In genomic region chr18:32468147-32468845, GRCh38 we compare ENCODE assay signal across 10 cellular contexts. TPM values are rescaled to one million over a fixed set of nuclear protein-coding genes. Genes with fewer than 3 reads are reported as not detected.
DNase-seq lines count a peak whose midpoint lies in the region; ATAC-seq and TF ChIP-seq lines count a peak whose summit lies in the region.
"Had no signal": no experiment of that assay in that cellular context is flagged by ENCODE, and none has a peak within 500 bp of the region (broad histone marks: within the 10 kb centered on the region; RNA-seq: fewer than 3 reads in every experiment).

No MANE protein-coding gene starts in this region.

- 0 out of 2 replicates have a peak overlapping the region, but pooled peaks have one; percentile 17 for H3K27ac ChIP-seq in Panc1 (ENCODE audit: low read length)
- H3K27ac ChIP-seq in psoas muscle, result no peak overlapping the region
- no peak overlapping the region for H3K27ac ChIP-seq in testis

- H3K9me3 ChIP-seq in Panc1 (ENCODE audit: control insufficient read depth, insufficient read depth, low read depth, low read length) (no peaks in the 10 kb centered on the region), psoas muscle (no peaks in the 10 kb centered on the region), testis (no peaks in the 10 kb centered on the region)
- H3K9me3 ChIP-seq: mucosa of descending colon had no signal

- peak overlapping the region; percentile 11 to 67; a peak in 3 of 4 replicates for H3K4me3 ChIP-seq in Panc1 (ENCODE audit: low read depth in 2 of 2, low read length in 2 of 2)
- H3K4me3 ChIP-seq in fibroblast of the aortic adventitia (ENCODE audit: low read depth, low read length), result peak overlapping the region; percentile 81
- peak overlapping the region; percentile 78 for H3K4me3 ChIP-seq in psoas muscle
- H3K4me3 ChIP-seq in testis, result no peak overlapping the region
- H3K4me3 ChIP-seq: mucosa of descending colon had no signal

- POLR2A ChIA-PET in Panc1 (lab: Charles Lee), result no interaction called here

- BruUV-seq in Panc1 (replicated peaks; lab: Mats Ljungman, UMichigan), result no TSS peak

- no peaks in the 10 kb centered on the region for H3K27me3 ChIP-seq in Panc1 (ENCODE audit: control insufficient read depth, insufficient read depth, low read length)
- no peaks in the 10 kb centered on the region for H3K27me3 ChIP-seq in psoas muscle (ENCODE audit: insufficient read depth in 3 of 3, low read length in 2 of 3)
- H3K27me3 ChIP-seq in testis, result no peaks in the 10 kb centered on the region

- H3K4me1 ChIP-seq in Panc1 (ENCODE audit: control insufficient read depth, insufficient read depth, low read length), result peaks cover 8% of the 10 kb centered on the region
- peaks cover 13% of the 10 kb centered on the region for H3K4me1 ChIP-seq in psoas muscle
- H3K4me1 ChIP-seq in testis, result peaks cover 9% of the 10 kb centered on the region

- intact Hi-C loops in Panc1 (cut with micrococcal nuclease; ENCODE audit: unreplicated experiment), result loop anchor here (10.0 kb wide), 1 partner anchor 303 kb away; no protein-coding TSS in a partner anchor
- intact Hi-C loops in psoas muscle (cut with DNase I), result loop anchor here in 1 of 2 donors (5.0 kb wide), 1 partner anchor 86 kb away; no protein-coding TSS in a partner anchor
- intact Hi-C loops in testis (cut with DNase I; ENCODE audit: low total_unique reads), result no loop called here

- DNase-seq in CD1c-positive myeloid dendritic cell (ENCODE audit: extremely low spot score) (peak; percentile 44), Panc1 (ENCODE audit: low read depth, low spot score) (no peak), fibroblast of the aortic adventitia (ENCODE audit: low read depth) (peak; percentile 1), psoas muscle (no peak), NCI-H526 treated with DMSO at 0.1 percent for 48 hours (lab: John Stamatoyannopoulos, UW) (no peak), testis (no peak)
- no peak for DNase-seq in activated naive CD4-positive, alpha-beta T cell treated with Interleukin-2 at 50 U/mL for 16 hours
- DNase-seq: activated gamma-delta T cell had no signal

- no peak for TF ChIP-seq POLR2A in testis (IDR thresholded peaks at IDR 0.05)

- no peak for ATAC-seq in Panc1
- ATAC-seq in psoas muscle, result no peak
- no peak for ATAC-seq in HG03097 (IDR thresholded peaks at IDR 0.05; ENCODE audit: low FRiP score, unreplicated experiment)

- CTCF ChIA-PET in Panc1 (lab: Charles Lee), result interaction anchor here (0.5 to 1.2 kb wide), 2 partner anchors 196 to 310 kb away, joined by 4 read pairs; no protein-coding TSS in a partner anchor

- WGBS in psoas muscle, 3 donors, result 20 to 30% (median 25%) methylated on average over 3 of the region's 3 CpGs
- 24 to 31% methylated on average over 3 of the region's 3 CpGs for WGBS in testis, 2 donors

- H3K36me3 ChIP-seq in Panc1 (ENCODE audit: control insufficient read depth, insufficient read depth, low read length) (no peaks in the 10 kb centered on the region), psoas muscle (ENCODE audit: insufficient read depth in 1 of 2, low read depth in 1 of 2) (no peaks in the 10 kb centered on the region), testis (ENCODE audit: low read depth, missing control alignments) (no peaks in the 10 kb centered on the region)

- no peak for TF ChIP-seq CTCF in Panc1 (IDR thresholded peaks at IDR 0.05)
- no peak for TF ChIP-seq CTCF in fibroblast of the aortic adventitia (IDR thresholded peaks at IDR 0.05; ENCODE audit: insufficient read depth, low read length)
- TF ChIP-seq CTCF in psoas muscle (IDR thresholded peaks at IDR 0.05), result no peak
- no peak for TF ChIP-seq CTCF in testis (IDR thresholded peaks at IDR 0.05)

- in situ Hi-C loops in Panc1 (cut with HindIII; ENCODE audit: low pct_unique_long_range_greater_than_20kb, low sequenced_read_pairs), result no loop called here

RNA-seq across cellular contexts. Expression of gene GAREM1, which starts 2.4 kb away (rescaled TPM):
- total RNA-seq in Panc1 (2021; ENCODE audit: unreplicated experiment) (4.7 TPM), fibroblast of the aortic adventitia (ENCODE audit: low replicate concordance) (2.4 and 5.5 TPM in 2 replicates), psoas muscle (10 to 100 TPM in 1 of 4 donors, 1 to 10 TPM in 3; 7.2 to 10.3 (median 9.5) TPM), testis (10 to 100 TPM; 15.2 to 16.2 TPM)
- 1.4 TPM for polyA plus RNA-seq in Panc1 (2012; ENCODE audit: insufficient read length)
- polyA plus RNA-seq in psoas muscle (1 to 10 TPM; 2.3 to 3.4 (median 2.4) TPM), testis (ENCODE audit: insufficient read depth, low read depth, low replicate concordance) (10.7 TPM)

Comparison
In these comparisons a context has a peak if more than half of its experiments do, and no peak if none do; other contexts are left out.
1. DNase-seq: peak in CD1c-positive myeloid dendritic cell (single experiment) and fibroblast of the aortic adventitia (single experiment); none in Panc1 (single experiment), psoas muscle (0 of 2), NCI-H526 treated with DMSO at 0.1 percent for 48 hours (single experiment), testis (single experiment) and activated naive CD4-positive, alpha-beta T cell treated with Interleukin-2 at 50 U/mL for 16 hours (single experiment).
2. H3K4me3 ChIP-seq: peak in Panc1 (2 of 2), fibroblast of the aortic adventitia (single experiment) and psoas muscle (single experiment); none in testis (0 of 2).